Comparison of ENCODE assay signal across 1 cellular context in genomic region chr10:100345570-100346330, GRCh38.
TF ChIP-seq lines count a peak whose summit lies in the region.

No MANE protein-coding gene starts in this region.

TF ChIP-seq in SK-N-SH, 30 proteins besides CTCF, POLR2A, EP300 and RAD21 (continued from another document):
- TF ChIP-seq, protein P1, sequence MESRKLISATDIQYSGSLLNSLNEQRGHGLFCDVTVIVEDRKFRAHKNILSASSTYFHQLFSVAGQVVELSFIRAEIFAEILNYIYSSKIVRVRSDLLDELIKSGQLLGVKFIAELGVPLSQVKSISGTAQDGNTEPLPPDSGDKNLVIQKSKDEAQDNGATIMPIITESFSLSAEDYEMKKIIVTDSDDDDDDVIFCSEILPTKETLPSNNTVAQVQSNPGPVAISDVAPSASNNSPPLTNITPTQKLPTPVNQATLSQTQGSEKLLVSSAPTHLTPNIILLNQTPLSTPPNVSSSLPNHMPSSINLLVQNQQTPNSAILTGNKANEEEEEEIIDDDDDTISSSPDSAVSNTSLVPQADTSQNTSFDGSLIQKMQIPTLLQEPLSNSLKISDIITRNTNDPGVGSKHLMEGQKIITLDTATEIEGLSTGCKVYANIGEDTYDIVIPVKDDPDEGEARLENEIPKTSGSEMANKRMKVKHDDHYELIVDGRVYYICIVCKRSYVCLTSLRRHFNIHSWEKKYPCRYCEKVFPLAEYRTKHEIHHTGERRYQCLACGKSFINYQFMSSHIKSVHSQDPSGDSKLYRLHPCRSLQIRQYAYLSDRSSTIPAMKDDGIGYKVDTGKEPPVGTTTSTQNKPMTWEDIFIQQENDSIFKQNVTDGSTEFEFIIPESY (IDR thresholded peaks at IDR 0.05; ENCODE audit: borderline replicate concordance, low read depth) = no peak
